ENCODE assay signal across 8 cellular contexts in the genomic region with DNA sequence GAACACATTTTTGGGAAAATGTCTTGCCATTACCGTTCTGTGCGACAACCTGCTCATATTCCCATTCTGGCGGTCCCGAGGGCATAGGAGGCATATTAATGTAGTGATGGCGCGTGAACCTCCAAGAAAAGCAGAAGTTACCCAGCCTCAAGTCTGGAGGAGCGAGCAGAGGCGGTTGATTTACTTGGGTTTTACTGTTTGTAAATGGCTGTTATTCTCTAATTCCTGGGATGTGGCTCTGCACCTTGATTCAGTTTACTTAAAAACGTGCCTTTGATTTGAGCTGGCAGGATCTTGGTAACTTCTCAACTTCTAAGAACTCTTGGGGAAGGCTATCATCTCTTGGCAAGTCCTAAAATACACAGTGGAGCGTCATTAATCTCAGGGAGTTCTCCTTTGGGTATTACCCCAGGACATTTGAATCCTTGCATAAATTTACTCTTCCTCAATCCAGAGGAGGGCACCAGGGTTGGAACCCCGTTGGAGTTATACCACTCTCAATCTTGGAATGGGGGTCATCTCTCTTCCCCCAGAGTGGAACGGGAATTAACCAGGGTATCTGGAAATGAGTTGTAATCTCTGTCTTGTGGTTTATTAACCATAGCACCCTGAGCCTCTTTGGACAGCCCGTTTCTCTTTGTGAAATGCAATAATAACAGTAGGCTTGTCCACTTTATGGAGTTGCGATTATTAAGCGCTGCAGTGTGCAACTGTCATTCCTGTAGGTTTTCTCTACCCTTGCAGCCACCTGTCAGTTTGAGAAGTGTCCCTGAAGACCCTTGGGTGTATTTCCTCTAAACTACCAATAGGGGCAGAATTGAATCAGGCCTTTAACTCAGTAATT. TPM values are rescaled to one million over a fixed set of nuclear protein-coding genes. Genes with fewer than 3 reads are reported as not detected.
DNase-seq lines count a peak whose midpoint lies in the region; ATAC-seq, FAIRE-seq and TF ChIP-seq lines count a peak whose summit lies in the region.

No MANE protein-coding gene starts in this region.

- H3K9me3 ChIP-seq in ovary: no peaks in the 10 kb centered on the region

- H3K36me3 ChIP-seq in ovary: no peaks in the 10 kb centered on the region

- ATAC-seq in GM21423 (IDR thresholded peaks at IDR 0.05; ENCODE audit: unreplicated experiment): peak; percentile 28

- FAIRE-seq in H54 (lab: Jason Lieb, UNC): no peak

- no peak for TF ChIP-seq EP300 in ovary (IDR thresholded peaks at IDR 0.05)

- 9 to 18% (median 12%) methylated on average over 15 of the region's 15 CpGs for WGBS in ovary, 3 donors

- H3K4me1 ChIP-seq in ovary (ENCODE audit: insufficient read depth): peaks cover 6% of the 10 kb centered on the region

- no peaks in the 10 kb centered on the region for H3K9me3 Mint-ChIP-seq in T-helper 2 cell treated with Interferon-gamma antibody and Interleukin-4, amounts not matched to agents 5 μg/mL and 100 μg/mL, for 36 hours

- peak overlapping the region; percentile 58 for H3K27ac Mint-ChIP-seq in T-helper 2 cell treated with Interferon-gamma antibody and Interleukin-4, amounts not matched to agents 5 μg/mL and 100 μg/mL, for 36 hours

- DNase-seq in DMS79 (lab: John Stamatoyannopoulos, UW): peak; percentile 35
- peak; percentile 16 for DNase-seq in NCI-H128 (lab: John Stamatoyannopoulos, UW; ENCODE audit: unreplicated experiment)
- no peak for DNase-seq in T-helper 2 cell treated with Interferon-gamma antibody and Interleukin-4, amounts not matched to agents 5 μg/mL and 100 μg/mL, for 36 hours (ENCODE audit: low spot score)
- DNase-seq in fibroblast of mammary gland (ENCODE audit: low read depth): peak; percentile 58
- DNase-seq in ovary: no peak
- DNase-seq in stimulated activated CD4-positive, alpha-beta T cell treated with anti-CD3 and anti-CD28 coated beads, Interleukin-2, amount 100 ng/mL, for 24 hours: no peak
- DNase-seq in H54 (ENCODE audit: insufficient read length, low spot score): no peak

- H3K27me3 ChIP-seq in ovary: no peaks in the 10 kb centered on the region

- TF ChIP-seq POLR2A in ovary (IDR thresholded peaks at IDR 0.05) (no peak), H54 (IDR thresholded peaks at IDR 0.05; ENCODE audit: low read depth, low read length) (no peak)

- peak overlapping the region; percentile 96 for H3K4me3 Mint-ChIP-seq in T-helper 2 cell treated with Interferon-gamma antibody and Interleukin-4, amounts not matched to agents 5 μg/mL and 100 μg/mL, for 36 hours

- H3K27me3 Mint-ChIP-seq in T-helper 2 cell treated with Interferon-gamma antibody and Interleukin-4, amounts not matched to agents 5 μg/mL and 100 μg/mL, for 36 hours (ENCODE audit: low read depth): no peaks in the 10 kb centered on the region

- H3K36me3 Mint-ChIP-seq in T-helper 2 cell treated with Interferon-gamma antibody and Interleukin-4, amounts not matched to agents 5 μg/mL and 100 μg/mL, for 36 hours (ENCODE audit: low read depth): peaks cover 24% of the 10 kb centered on the region

- H3K4me1 Mint-ChIP-seq in T-helper 2 cell treated with Interferon-gamma antibody and Interleukin-4, amounts not matched to agents 5 μg/mL and 100 μg/mL, for 36 hours (ENCODE audit: low read depth): peaks cover 61% of the 10 kb centered on the region

- intact Hi-C loops in ovary (cut with DNase I): loop anchor here in 2 of 4 donors (2.0 kb wide), 1 partner anchor 39 kb away; no protein-coding TSS in a partner anchor

- TF ChIP-seq CTCF in fibroblast of mammary gland (conservative IDR thresholded peaks at IDR 0.05; ENCODE audit: control insufficient read depth, insufficient read depth, low read depth, low read length) (peak; percentile 76), ovary (IDR thresholded peaks at IDR 0.05) (peak in 2 of 3 donors; percentile 47 to 55)

- H3K4me3 ChIP-seq in fibroblast of mammary gland (ENCODE audit: control insufficient read depth, low read depth, low read length) (peak overlapping the region; percentile 66), ovary (peak overlapping the region; percentile 65)

- H3K27ac ChIP-seq in ovary: peak overlapping the region in 1 of 2 donors; percentile 70

RNA-seq across cellular contexts. Expression of gene HK2, which starts 2.1 kb away (rescaled TPM):
- 10 to 100 TPM; 11.8 to 39.4 (median 28.9) TPM for total RNA-seq in ovary
- 10 to 100 TPM; 19.0 to 46.7 TPM for polyA plus RNA-seq in ovary

Comparison
In these comparisons a context has a peak if more than half of its experiments do, and no peak if none do; other contexts are left out.
1. DNase-seq: peak in DMS79 (single experiment), NCI-H128 (single experiment) and fibroblast of mammary gland (single experiment); none in T-helper 2 cell treated with Interferon-gamma antibody and Interleukin-4, amounts not matched to agents 5 μg/mL and 100 μg/mL, for 36 hours (single experiment), ovary (0 of 5), stimulated activated CD4-positive, alpha-beta T cell treated with anti-CD3 and anti-CD28 coated beads, Interleukin-2, amount 100 ng/mL, for 24 hours (0 of 2) and H54 (single experiment).